ENCODE assay signal across 8 cellular contexts in the genomic region with DNA sequence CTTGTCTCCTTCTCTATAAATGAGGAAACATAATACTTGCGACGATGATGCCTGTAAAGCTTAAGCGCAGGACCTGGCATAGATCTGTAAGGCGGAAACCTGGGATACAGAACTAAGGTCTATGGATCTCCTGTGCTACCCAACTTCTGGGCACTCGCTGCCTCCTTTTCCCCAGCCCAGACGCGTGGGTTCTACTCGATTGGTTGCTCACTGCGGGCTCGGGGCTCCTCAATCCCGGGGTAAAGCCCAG. TPM values are rescaled to one million over a fixed set of nuclear protein-coding genes. Genes with fewer than 3 reads are reported as not detected.
A peak's percentile ranks its signal among the peaks of the same experiment; 100 is the strongest.
DNase-seq lines count a peak whose midpoint lies in the region; ATAC-seq, FAIRE-seq and TF ChIP-seq lines count a peak whose summit lies in the region.

No MANE protein-coding gene starts in this region.

- H3K4me2 ChIP-seq in PC-9 (peak overlapping the region; percentile 85), neural progenitor cell (peak overlapping the region; percentile 85)

- BruUV-seq in PC-9 (replicated peaks; lab: Mats Ljungman, UMichigan) = TSS peak; percentile 72

- peaks cover 32% of the 10 kb centered on the region for H3K4me1 ChIP-seq in CD8-positive, alpha-beta memory T cell (ENCODE audit: insufficient read depth, low read length)
- H3K4me1 ChIP-seq in PC-9 (replicated peaks; ENCODE audit: insufficient read depth) (peaks cover 18% of the 10 kb centered on the region), neural progenitor cell (peaks cover 8% of the 10 kb centered on the region)

- CTCF ChIA-PET in CD8-positive, alpha-beta memory T cell (lab: Charles Lee) = interaction anchor here (0.9 to 3.7 kb wide), 40 partner anchors 9 to 203 kb away, joined by 3 to 79 read pairs (median 9); a partner anchor contains a TSS
- CTCF ChIA-PET in PC-9 (lab: Charles Lee) = interaction anchor here (1.0 to 1.4 kb wide), 3 partner anchors 124 to 296 kb away, joined by 3 to 5 read pairs (median 5); a partner anchor contains a TSS

- H3K4me1 Mint-ChIP-seq in CD8-positive, alpha-beta memory T cell = peaks cover 43 to 64% (median 51%) of the 10 kb centered on the region in 3 donors
- peaks cover 16% of the 10 kb centered on the region for H3K4me1 Mint-ChIP-seq in endothelial cell (ENCODE audit: unreplicated experiment)
- H3K4me1 Mint-ChIP-seq in neural progenitor cell = peaks cover 19% of the 10 kb centered on the region

- TF ChIP-seq POLR2A in H54 (IDR thresholded peaks at IDR 0.05; ENCODE audit: low read depth, low read length) = no peak

- no peaks in the 10 kb centered on the region for H3K9me3 ChIP-seq in CD8-positive, alpha-beta memory T cell (ENCODE audit: low read length)
- H3K9me3 ChIP-seq in PC-9 (ENCODE audit: insufficient read depth, low read depth) (no peaks in the 10 kb centered on the region), neural progenitor cell (ENCODE audit: low read depth) (no peaks in the 10 kb centered on the region)

- H3K36me3 ChIP-seq in CD8-positive, alpha-beta memory T cell (ENCODE audit: insufficient read depth, low read length) = peaks cover 20% of the 10 kb centered on the region
- H3K36me3 ChIP-seq in PC-9 (ENCODE audit: low read depth) = peaks cover 14% of the 10 kb centered on the region; the same call in 1 of the 2 replicates
- peaks cover 5% of the 10 kb centered on the region for H3K36me3 ChIP-seq in neural progenitor cell

- peak overlapping the region; percentile 49 for H3K9ac ChIP-seq in neural progenitor cell

- H3K36me3 Mint-ChIP-seq in CD8-positive, alpha-beta memory T cell = peaks cover 6 to 45% (median 16%) of the 10 kb centered on the region in 3 donors
- H3K36me3 Mint-ChIP-seq in endothelial cell (ENCODE audit: low read depth, unreplicated experiment) (peaks cover 16% of the 10 kb centered on the region), neural progenitor cell (peaks cover 20% of the 10 kb centered on the region)

- peak overlapping the region; percentile 93 to 100 (median 98) for H3K27ac Mint-ChIP-seq in CD8-positive, alpha-beta memory T cell
- H3K27ac Mint-ChIP-seq in endothelial cell (ENCODE audit: unreplicated experiment) (peak overlapping the region; percentile 93), neural progenitor cell (peak overlapping the region; percentile 84)

- H4K20me1 ChIP-seq in PC-9 (ENCODE audit: insufficient read depth) = no peaks in the 10 kb centered on the region
- H4K20me1 ChIP-seq in neural progenitor cell (ENCODE audit: low read depth) = no peaks in the 10 kb centered on the region

- H3K79me2 ChIP-seq in PC-9 (ENCODE audit: low read depth) (peaks cover 28% of the 10 kb centered on the region), neural progenitor cell (ENCODE audit: low read depth) (peaks cover 26% of the 10 kb centered on the region)

- peak overlapping the region; percentile 91 to 99 (median 95) for H3K4me3 Mint-ChIP-seq in CD8-positive, alpha-beta memory T cell
- peak overlapping the region; percentile 97 for H3K4me3 Mint-ChIP-seq in endothelial cell (ENCODE audit: unreplicated experiment)
- peak overlapping the region; percentile 96 for H3K4me3 Mint-ChIP-seq in neural progenitor cell

- H3K27ac ChIP-seq in CD8-positive, alpha-beta memory T cell (ENCODE audit: low read depth, low read length) = peak overlapping the region; percentile 96
- peak overlapping the region; percentile 71 for H3K27ac ChIP-seq in PC-9
- H3K27ac ChIP-seq in neural progenitor cell = no peak overlapping the region

- peak overlapping the region; percentile 72 for H3K4me3 ChIP-seq in CD8-positive, alpha-beta memory T cell (ENCODE audit: low read length)
- H3K4me3 ChIP-seq in PC-9 (peak overlapping the region; percentile 85), neural progenitor cell (peak overlapping the region; percentile 95)

- H2AFZ ChIP-seq in PC-9 (peak overlapping the region; percentile 93), neural progenitor cell (replicated peaks) (peak overlapping the region; percentile 91)

- H3K9me2 ChIP-seq in PC-9 (ENCODE audit: insufficient read depth) = no peaks in the 10 kb centered on the region

- no peaks in the 10 kb centered on the region for H3K27me3 Mint-ChIP-seq in CD8-positive, alpha-beta memory T cell
- H3K27me3 Mint-ChIP-seq in endothelial cell (ENCODE audit: unreplicated experiment) = peaks cover 15% of the 10 kb centered on the region
- H3K27me3 Mint-ChIP-seq in neural progenitor cell (ENCODE audit: insufficient read depth, low read depth) = peaks cover 9% of the 10 kb centered on the region

- intact Hi-C loops in PC-9 (cut with micrococcal nuclease; ENCODE audit: unreplicated experiment) = no loop called here

- POLR2A ChIA-PET in CD8-positive, alpha-beta memory T cell (lab: Charles Lee) = interaction anchor here (0.5 to 2.2 kb wide), 13 partner anchors 9 to 1905 kb away, joined by 3 to 28 read pairs (median 7); a partner anchor contains a TSS
- POLR2A ChIA-PET in PC-9 (lab: Charles Lee; ENCODE audit: unreplicated experiment) = interaction anchor here (0.5 to 1.0 kb wide), 8 partner anchors 21 to 539 kb away, joined by 3 to 16 read pairs (median 6); no protein-coding TSS in a partner anchor

- no peak for FAIRE-seq in H54 (lab: Jason Lieb, UNC)

- H3K9me3 Mint-ChIP-seq in CD8-positive, alpha-beta memory T cell = peaks cover 0 to 1% (median 0%) of the 10 kb centered on the region in 5 donors
- H3K9me3 Mint-ChIP-seq in endothelial cell (ENCODE audit: unreplicated experiment) (no peaks in the 10 kb centered on the region), neural progenitor cell (no peaks in the 10 kb centered on the region)

- no peak for TF ChIP-seq CTCF in PC-9 (conservative IDR thresholded peaks at IDR 0.05)
- TF ChIP-seq CTCF in endothelial cell (IDR thresholded peaks at IDR 0.05; ENCODE audit: unreplicated experiment) = no peak
- TF ChIP-seq CTCF in neural progenitor cell (IDR thresholded peaks at IDR 0.05) = no peak

- no peaks in the 10 kb centered on the region for H3K27me3 ChIP-seq in CD8-positive, alpha-beta memory T cell (ENCODE audit: insufficient read depth, low read length, poor library complexity, severe bottlenecking)
- H3K27me3 ChIP-seq in PC-9 (ENCODE audit: insufficient read depth, low read depth) (no peaks in the 10 kb centered on the region), neural progenitor cell (no peaks in the 10 kb centered on the region)

- no peak for DNase-seq in CD8-positive, alpha-beta memory T cell
- DNase-seq in H54 (ENCODE audit: insufficient read length, low spot score) (peak; percentile 55), PC-9 (no peak), endothelial cell (ENCODE audit: low spot score) (no peak), neural progenitor cell (ENCODE audit: low spot score) (no peak), DMS 273 treated with DMSO at 0.1 percent for 48 hours (lab: John Stamatoyannopoulos, UW) (no peak)
- no peak for DNase-seq in effector CD4-positive, alpha-beta T cell

- H3F3A ChIP-seq in PC-9 (ENCODE audit: insufficient read depth, low read depth) (peaks cover 4% of the 10 kb centered on the region; the same call in 1 of the 2 replicates), neural progenitor cell (ENCODE audit: low read depth) (no peaks in the 10 kb centered on the region)

- no peak for ATAC-seq in GM21717 (IDR thresholded peaks at IDR 0.05; ENCODE audit: unreplicated experiment)

RNA-seq across cellular contexts. Expression of a gene that starts 0.6 kb away (rescaled TPM):
- 100 to 1,000 TPM; 170 to 179 TPM for total RNA-seq in CD8-positive, alpha-beta memory T cell
- 114 TPM for polyA plus RNA-seq in CD8-positive, alpha-beta memory T cell
- total RNA-seq in PC-9 (2021) (82.8 and 110 TPM in 2 replicates), endothelial cell (ENCODE audit: unreplicated experiment) (101 TPM), neural progenitor cell (ENCODE audit: low replicate concordance) (68.7 and 85.1 TPM in 2 replicates)

RNA-seq across cellular contexts. Expression of a gene that starts 26.5 kb away (rescaled TPM):
- 1 to 10 TPM; 4.8 to 5.0 TPM for total RNA-seq in CD8-positive, alpha-beta memory T cell
- polyA plus RNA-seq in CD8-positive, alpha-beta memory T cell = 6.6 TPM
- total RNA-seq in PC-9 (2021) (1.9 and 3.6 TPM in 2 replicates), endothelial cell (ENCODE audit: unreplicated experiment) (4.0 TPM), neural progenitor cell (ENCODE audit: low replicate concordance) (5.0 and 8.2 TPM in 2 replicates)

RNA-seq across cellular contexts. Expression of a gene that starts 35.9 kb away (rescaled TPM):
- 1 to 10 TPM; 7.0 to 7.9 TPM for total RNA-seq in CD8-positive, alpha-beta memory T cell
- polyA plus RNA-seq in CD8-positive, alpha-beta memory T cell = 2.7 TPM
- 5.8 and 9.3 TPM in 2 replicates for total RNA-seq in PC-9 (2021)
- total RNA-seq in endothelial cell (ENCODE audit: unreplicated experiment) = 1.8 TPM
- 0.06 and 0.22 TPM in 2 replicates for total RNA-seq in neural progenitor cell (ENCODE audit: low replicate concordance)
